ENCODE assay signal across 1 cellular context in genomic region chr22:37633082-37633692, GRCh38.
TF ChIP-seq lines count a peak whose summit lies in the region.

No MANE protein-coding gene starts in this region.

TF ChIP-seq in endothelial cell of umbilical vein, 7 proteins besides CTCF, POLR2A, EP300 and RAD21:
- TF ChIP-seq MYC (IDR thresholded peaks at IDR 0.05; ENCODE audit: low read depth, low read length) = no peak
- no peak for TF ChIP-seq FOS (IDR thresholded peaks at IDR 0.05; ENCODE audit: borderline replicate concordance, insufficient read depth, low read length)
- TF ChIP-seq GATA2 (IDR thresholded peaks at IDR 0.05; ENCODE audit: insufficient read depth, insufficient read length, low read depth, low read length) = no peak
- TF ChIP-seq MAX (IDR thresholded peaks at IDR 0.05; ENCODE audit: insufficient read depth, insufficient read length) = no peak
- no peak for TF ChIP-seq EZH2 (IDR thresholded peaks at IDR 0.05; ENCODE audit: borderline replicate concordance, low read depth, low read length, severe bottlenecking)
- no peak for TF ChIP-seq JUN (IDR thresholded peaks at IDR 0.05; ENCODE audit: borderline replicate concordance, insufficient read depth, insufficient read length, low read depth)
- no peak for TF ChIP-seq POLR2AphosphoS5 (IDR thresholded peaks at IDR 0.05; ENCODE audit: insufficient read depth, low read depth, low read length)
